ENCODE assay signal across 18 cellular contexts in the genomic region with DNA sequence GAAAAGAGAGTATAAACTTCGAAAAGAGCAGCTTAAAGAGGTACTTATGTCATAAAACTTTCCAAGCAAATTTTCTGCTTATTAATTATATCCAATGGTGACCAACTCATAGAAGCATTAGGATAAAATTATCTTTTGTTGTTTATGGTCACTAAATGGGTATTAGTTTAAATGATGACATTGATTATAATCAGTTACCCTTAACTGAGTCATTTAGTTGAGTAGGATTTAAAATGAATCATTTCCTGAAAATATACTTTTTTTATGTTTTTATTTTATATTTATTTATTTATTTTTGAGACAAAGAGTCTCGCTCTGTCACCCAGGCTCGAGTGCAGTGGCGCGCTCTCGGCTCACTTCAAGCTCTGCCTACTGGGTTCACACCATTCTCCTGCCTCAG. TPM values are rescaled to one million over a fixed set of nuclear protein-coding genes. Genes with fewer than 3 reads are reported as not detected.
DNase-seq lines count a peak whose midpoint lies in the region; ATAC-seq and TF ChIP-seq lines count a peak whose summit lies in the region.
"Had no signal": no experiment of that assay in that cellular context is flagged by ENCODE, and none has a peak within 500 bp of the region (broad histone marks: within the 10 kb centered on the region; RNA-seq: fewer than 3 reads in every experiment).

No MANE protein-coding gene starts in this region.

- H3K4me1 Mint-ChIP-seq in chondrocyte (ENCODE audit: low read depth), result peaks cover 5% of the 10 kb centered on the region
- H3K4me1 Mint-ChIP-seq in naive thymus-derived CD4-positive, alpha-beta T cell, result peaks cover 0 to 3% (median 0%) of the 10 kb centered on the region in 7 donors
- H3K4me1 Mint-ChIP-seq: GM23338, H9 had no signal

- H3K27me3 ChIP-seq in ACC112 (ENCODE audit: insufficient read depth, low read length) (no peaks in the 10 kb centered on the region), GM23248 (replicated peaks; ENCODE audit: insufficient read depth) (no peaks in the 10 kb centered on the region)
- H3K27me3 ChIP-seq in naive thymus-derived CD4-positive, alpha-beta T cell (ENCODE audit: control insufficient read depth in 2 of 2, insufficient read depth in 2 of 2, low read length in 2 of 2), result no peaks in the 10 kb centered on the region

- H3K4me1 ChIP-seq in ACC112 (ENCODE audit: control insufficient read depth, insufficient read depth, low read length, unreplicated experiment) (peaks cover 7% of the 10 kb centered on the region), GM23248 (ENCODE audit: insufficient read depth) (0 out of 2 replicates have a peak, but pooled peaks cover 7% of the 10 kb centered on the region)
- no peaks in the 10 kb centered on the region for H3K4me1 ChIP-seq in naive thymus-derived CD4-positive, alpha-beta T cell (ENCODE audit: control insufficient read depth in 2 of 2, insufficient read depth in 2 of 2, low read length in 2 of 2)
- H3K4me1 ChIP-seq: A549 had no signal

- H2AFZ ChIP-seq in ACC112 (ENCODE audit: low read length, unreplicated experiment) (no peak overlapping the region), GM23248 (no peak overlapping the region)
- H2AFZ ChIP-seq: GM23338 had no signal

- peaks cover 11% of the 10 kb centered on the region for H3K36me3 Mint-ChIP-seq in chondrocyte (ENCODE audit: low read depth)
- H3K36me3 Mint-ChIP-seq in naive thymus-derived CD4-positive, alpha-beta T cell, result peaks cover 0 to 18% (median 3%) of the 10 kb centered on the region in 5 donors

- CTCF ChIA-PET in naive thymus-derived CD4-positive, alpha-beta T cell (lab: Charles Lee), result interaction anchor here (0.6 kb wide), 1 partner anchor 11 kb away, joined by 3 read pairs; no protein-coding TSS in a partner anchor

- intact Hi-C loops in naive thymus-derived CD4-positive, alpha-beta T cell (cut with micrococcal nuclease), result no loop called here

- no peaks in the 10 kb centered on the region for H3K9me3 Mint-ChIP-seq in chondrocyte (ENCODE audit: low read depth)
- no peaks in the 10 kb centered on the region for H3K9me3 Mint-ChIP-seq in naive thymus-derived CD4-positive, alpha-beta T cell
- H3K9me3 Mint-ChIP-seq: CD4-positive, CD25-positive, alpha-beta regulatory T cell; CD8-positive, alpha-beta memory T cell; GM23338; H9 had no signal

- TF ChIP-seq CTCF in chondrocyte (IDR thresholded peaks at IDR 0.05), result no peak

- in situ Hi-C loops in GM23248 (cut with MboI), result no loop called here

- H3K27me3 Mint-ChIP-seq in chondrocyte (ENCODE audit: low read depth), result no peaks in the 10 kb centered on the region
- H3K27me3 Mint-ChIP-seq in naive thymus-derived CD4-positive, alpha-beta T cell, result no peaks in the 10 kb centered on the region
- H3K27me3 Mint-ChIP-seq: CD4-positive, CD25-positive, alpha-beta regulatory T cell; CD8-positive, alpha-beta memory T cell had no signal

- no peak for ATAC-seq in naive thymus-derived CD4-positive, alpha-beta T cell
- ATAC-seq in HG03457 (IDR thresholded peaks at IDR 0.05; ENCODE audit: unreplicated experiment), result no peak
- ATAC-seq: A549, GM23338, HCT116 had no signal

- no peak overlapping the region for H3K9ac ChIP-seq in GM23248

- H3K27ac ChIP-seq in ACC112 (ENCODE audit: low read depth, low read length), result peak overlapping the region; percentile 0; the same call in 1 of the 2 replicates
- H3K27ac ChIP-seq in GM23248, result no peak overlapping the region
- H3K27ac ChIP-seq in epithelial cell of prostate, result peak overlapping the region; percentile 3
- no peak overlapping the region for H3K27ac ChIP-seq in naive thymus-derived CD4-positive, alpha-beta T cell (ENCODE audit: low read depth, low read length)
- H3K27ac ChIP-seq: A549, C4-2B had no signal

- no peaks in the 10 kb centered on the region for H3K9me3 ChIP-seq in GM23248 (ENCODE audit: low read depth)
- no peaks in the 10 kb centered on the region for H3K9me3 ChIP-seq in naive thymus-derived CD4-positive, alpha-beta T cell (ENCODE audit: control insufficient read depth in 2 of 3, low read length in 3 of 3)
- H3K9me3 ChIP-seq: A549 had no signal

- H3K4me2 ChIP-seq in GM23248 (ENCODE audit: unreplicated experiment), result no peak overlapping the region
- H3K4me2 ChIP-seq: A549, GM23338 had no signal

- H4K20me1 ChIP-seq in GM23248 (ENCODE audit: insufficient read depth), result no peaks in the 10 kb centered on the region; the same call in 1 of the 2 replicates

- H3K36me3 ChIP-seq in ACC112 (ENCODE audit: insufficient read depth, low read length) (peaks cover 17% of the 10 kb centered on the region; the same call in 1 of the 2 replicates), GM23248 (ENCODE audit: low read depth) (peaks cover 49% of the 10 kb centered on the region)
- H3K36me3 ChIP-seq in naive thymus-derived CD4-positive, alpha-beta T cell (ENCODE audit: control insufficient read depth in 2 of 3, insufficient read depth in 3 of 3, low read length in 3 of 3), result peaks cover 10 to 48% (median 12%) of the 10 kb centered on the region in 3 experiments

- 87 to 91% methylated on average over 6 of the region's 6 CpGs for WGBS in GM23248 (ENCODE audit: low coverage in 1 of 2, low lambda C conversion rate in 2 of 2, missing lambda C conversion rate in 2 of 2), 2 experiments

- no peak overlapping the region for H3K4me3 Mint-ChIP-seq in chondrocyte (ENCODE audit: unreplicated experiment)
- H3K4me3 Mint-ChIP-seq in naive thymus-derived CD4-positive, alpha-beta T cell, result no peak overlapping the region
- H3K4me3 Mint-ChIP-seq: CD8-positive, alpha-beta memory T cell; GM23338; H9 had no signal

- H3K79me2 ChIP-seq in ACC112 (ENCODE audit: control insufficient read depth, insufficient read depth, low read length, unreplicated experiment) (no peaks in the 10 kb centered on the region), GM23248 (ENCODE audit: insufficient read depth) (peaks cover 25% of the 10 kb centered on the region)

- POLR2A ChIA-PET in naive thymus-derived CD4-positive, alpha-beta T cell (lab: Charles Lee), result no interaction called here

- peaks cover 8% of the 10 kb centered on the region; the same call in 1 of the 2 replicates for H3F3A ChIP-seq in GM23248 (ENCODE audit: insufficient read depth)

- H3K9me2 ChIP-seq in GM23248 (ENCODE audit: insufficient read depth), result no peaks in the 10 kb centered on the region

- H3K4me3 ChIP-seq in ACC112 (ENCODE audit: low read depth, low read length) (no peak overlapping the region), GM23248 (no peak overlapping the region)
- H3K4me3 ChIP-seq in naive thymus-derived CD4-positive, alpha-beta T cell (ENCODE audit: low read length), result no peak overlapping the region
- H3K4me3 ChIP-seq: A549, GM23338 had no signal

- H3K27ac Mint-ChIP-seq in chondrocyte (ENCODE audit: unreplicated experiment), result no peak overlapping the region
- H3K27ac Mint-ChIP-seq in naive thymus-derived CD4-positive, alpha-beta T cell, result no peak overlapping the region
- H3K27ac Mint-ChIP-seq: GM23338 had no signal

- DNase-seq in GM23248 (peak; percentile 7), chondrocyte (ENCODE audit: low spot score) (peak; percentile 37), epithelial cell of prostate (ENCODE audit: low read depth, low spot score) (no peak), EL (no peak), islet precursor cell (no peak)
- DNase-seq in naive thymus-derived CD4-positive, alpha-beta T cell, result no peak
- DNase-seq: 8988T; CD4-positive, CD25-positive, alpha-beta regulatory T cell; CD8-positive, alpha-beta memory T cell; DMS 273 treated with DMSO at 0.1 percent for 48 hours; DMS79; H9 had no signal

RNA-seq across cellular contexts. Expression of a gene that starts 55.9 kb away (rescaled TPM):
- 8.9 and 10.1 TPM in 2 replicates for total RNA-seq in GM23248 (2014; rRNA removed; shearing (Covaris generic))
- 2.4 and 2.9 TPM in 2 replicates for polyA plus RNA-seq in GM23248 (2016; fragmentation: Nextera tagmentation; extraction: Ambion mirVana)
- total RNA-seq in chondrocyte, result 10.2 to 16.7 TPM (median 11.7 TPM) in 3 replicates
- total RNA-seq in naive thymus-derived CD4-positive, alpha-beta T cell, result 10 to 100 TPM in 2 of 5 experiments, 1 to 10 TPM in 3; 8.6 to 17.6 (median 10.0) TPM
- polyA plus RNA-seq in naive thymus-derived CD4-positive, alpha-beta T cell, result 1 to 10 TPM; 3.1 to 5.3 TPM

RNA-seq across cellular contexts. Expression of a gene that starts 57.5 kb away (rescaled TPM):
- 63.7 and 67.2 TPM in 2 replicates for total RNA-seq in GM23248 (2014; rRNA removed; shearing (Covaris generic))
- polyA plus RNA-seq in GM23248 (2016; fragmentation: Nextera tagmentation; extraction: Ambion mirVana), result 37.3 and 40.6 TPM in 2 replicates
- 44.6 to 49.8 TPM (median 48.3 TPM) in 3 replicates for total RNA-seq in chondrocyte
- 10 to 100 TPM; 61.6 to 87.5 (median 62.8) TPM for total RNA-seq in naive thymus-derived CD4-positive, alpha-beta T cell
- 10 to 100 TPM; 19.3 to 26.8 TPM for polyA plus RNA-seq in naive thymus-derived CD4-positive, alpha-beta T cell

Comparison
In these comparisons a context has a peak if more than half of its experiments do, and no peak if none do; other contexts are left out.
1. H3K27ac ChIP-seq: peak in ACC112 (single experiment) and epithelial cell of prostate (single experiment); none in GM23248 (single experiment) and naive thymus-derived CD4-positive, alpha-beta T cell (single experiment).
2. DNase-seq: peak in GM23248 (single experiment) and chondrocyte (single experiment); none in epithelial cell of prostate (single experiment), naive thymus-derived CD4-positive, alpha-beta T cell (0 of 9), EL (single experiment) and islet precursor cell (single experiment).